Comparison of ENCODE assay signal across 26 cellular contexts in the genomic region with DNA sequence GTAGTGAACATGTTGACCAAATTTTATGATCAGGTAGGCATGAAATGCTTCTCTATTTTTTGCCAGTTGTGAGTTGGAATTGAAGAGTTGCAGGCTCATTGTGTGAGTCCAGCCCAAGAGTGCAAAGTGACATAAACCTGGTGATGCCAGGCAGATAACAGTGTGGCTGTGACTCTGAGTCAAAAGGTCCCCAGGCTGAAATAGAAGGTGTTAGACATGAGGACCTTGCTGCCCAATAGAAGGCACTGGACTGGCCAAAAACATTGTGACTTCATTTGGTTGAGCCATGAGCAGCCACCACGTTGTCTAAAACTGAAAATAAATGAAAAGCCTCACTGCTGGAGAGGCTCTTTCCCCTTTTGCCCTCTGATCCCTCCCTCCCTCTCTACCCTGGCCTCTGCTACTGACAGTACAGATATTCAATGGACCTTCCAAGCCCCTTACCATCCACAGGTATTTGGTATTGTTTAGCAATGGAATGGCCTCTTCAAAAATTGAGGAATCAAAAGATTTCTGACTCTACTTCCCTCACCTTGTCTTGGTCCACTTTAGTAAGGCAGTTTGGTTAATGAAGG.
"Had no signal": no experiment of that assay in that cellular context is flagged by ENCODE, and none has a peak within 500 bp of the region (broad histone marks: within the 10 kb centered on the region; RNA-seq: fewer than 3 reads in every experiment).

No MANE protein-coding gene starts in this region.

- ATAC-seq: activated CD4-positive, CD25-positive, alpha-beta regulatory T cell treated with anti-CD3 and anti-CD28 coated beads, Interleukin-2, amount 50 U/mL, for 24 hours; activated CD8-positive, alpha-beta T cell treated with anti-CD3 and anti-CD28 coated beads for 36 hours; activated T-helper 17 cell treated with anti-CD3 and anti-CD28 coated beads, Interleukin-2, amount 50 U/mL, for 72 hours; Panc1; SK-N-SH treated with all-trans-retinoic acid at 6 μM for 48 hours had no signal

- H3K9me3 ChIP-seq: MG63, SJSA1 had no signal

- H3K9me3 Mint-ChIP-seq: activated CD8-positive, alpha-beta T cell treated with anti-CD3 and anti-CD28 coated beads for 36 hours; activated naive CD4-positive, alpha-beta T cell treated with anti-CD3 and anti-CD28 coated beads for 36 hours; activated T-helper 17 cell treated with anti-CD3 and anti-CD28 coated beads, Interleukin-2, amount 50 U/mL, for 72 hours; T-helper 2 cell treated with Interferon-gamma antibody and Interleukin-4, amounts not matched to agents 5 μg/mL and 100 μg/mL, for 36 hours had no signal

- H3K9ac ChIP-seq: KMS-11 had no signal

- H3K27me3 Mint-ChIP-seq: activated CD8-positive, alpha-beta T cell treated with anti-CD3 and anti-CD28 coated beads for 36 hours had no signal

- H3K27ac ChIP-seq: KMS-11, SJSA1 had no signal

- H3K4me3 ChIP-seq: MG63, SJSA1 had no signal

- H3K36me3 Mint-ChIP-seq: activated naive CD8-positive, alpha-beta T cell; brain had no signal

- H3K4me1 ChIP-seq: SJSA1 had no signal

- H3K27me3 ChIP-seq: MG63 had no signal

- DNase-seq: activated CD4-positive, alpha-beta T cell treated with anti-CD3 and anti-CD28 coated beads for 4 hours; activated CD8-positive, alpha-beta memory T cell treated with anti-CD3 and anti-CD28 coated beads, Interleukin-2, amount 50 U/mL, for 4 hours; activated CD8-positive, alpha-beta T cell treated with anti-CD3 and anti-CD28 coated beads for 36 hours; activated gamma-delta T cell; activated naive CD4-positive, alpha-beta T cell treated with anti-CD3 and anti-CD28 coated beads for 36 hours; activated T-cell treated with anti-CD3 and anti-CD28 coated beads, Interleukin-2, amount 50 U/mL, for 1 hour; amygdala; MG63; MV-4-11; NCI-H1436; NCI-H1694 treated with DMSO at 0.1 percent for 48 hours; NCI-H510A; NK-92 treated with Interleukin-12 subunit alpha and Interleukin-12 subunit beta, amount 100 ng/mL, for 24 hours; OCI-M1; RPMI8226; SHP77; SW 1271 had no signal

- H3K4me1 Mint-ChIP-seq: activated T-helper 17 cell treated with anti-CD3 and anti-CD28 coated beads, Interleukin-2, amount 50 U/mL, for 72 hours; brain had no signal

- H3K27ac Mint-ChIP-seq: activated CD8-positive, alpha-beta T cell treated with anti-CD3 and anti-CD28 coated beads for 36 hours; activated naive CD4-positive, alpha-beta T cell treated with anti-CD3 and anti-CD28 coated beads for 36 hours; activated naive CD8-positive, alpha-beta T cell; activated T-helper 17 cell treated with anti-CD3 and anti-CD28 coated beads, Interleukin-2, amount 50 U/mL, for 72 hours; brain; T-helper 2 cell treated with Interferon-gamma antibody and Interleukin-4, amounts not matched to agents 5 μg/mL and 100 μg/mL, for 36 hours had no signal

- H3K36me3 ChIP-seq: MG63, SJSA1 had no signal

- H3K4me3 Mint-ChIP-seq: activated CD8-positive, alpha-beta T cell treated with anti-CD3 and anti-CD28 coated beads for 36 hours; activated naive CD4-positive, alpha-beta T cell treated with anti-CD3 and anti-CD28 coated beads for 36 hours; activated naive CD8-positive, alpha-beta T cell; activated T-helper 17 cell treated with anti-CD3 and anti-CD28 coated beads, Interleukin-2, amount 50 U/mL, for 72 hours; brain; T-helper 2 cell treated with Interferon-gamma antibody and Interleukin-4, amounts not matched to agents 5 μg/mL and 100 μg/mL, for 36 hours had no signal
